ENCODE assay signal across 15 cellular contexts in genomic region chr12:93079976-93080375, GRCh38.
"Had no signal": no experiment of that assay in that cellular context is flagged by ENCODE, and none has a peak within 500 bp of the region (broad histone marks: within the 10 kb centered on the region; RNA-seq: fewer than 3 reads in every experiment).

No MANE protein-coding gene starts in this region.

- H3K4me3 Mint-ChIP-seq: activated naive CD8-positive, alpha-beta T cell treated with anti-CD3 and anti-CD28 coated beads, Interleukin-2, amount 10 ng/mL, durations not matched to agents 7 days and 5 days; natural killer cell; stimulated activated effector memory CD8-positive, alpha-beta T cell treated with anti-CD3 and anti-CD28 coated beads, Interleukin-12 subunit alpha, Interleukin-12 subunit beta, amount 100 ng/mL, for 72 hours; T-helper 2 cell treated with Interferon-gamma antibody and Interleukin-4, amounts not matched to agents 5 μg/mL and 100 μg/mL, for 36 hours had no signal

- ATAC-seq: activated CD4-positive, CD25-positive, alpha-beta regulatory T cell treated with anti-CD3 and anti-CD28 coated beads, Interleukin-2, amount 50 U/mL, for 24 hours; natural killer cell; stimulated activated effector memory CD8-positive, alpha-beta T cell treated with anti-CD3 and anti-CD28 coated beads, Interleukin-12 subunit alpha, Interleukin-12 subunit beta, amount 100 ng/mL, for 72 hours had no signal

- H3K27me3 Mint-ChIP-seq: activated naive CD8-positive, alpha-beta T cell treated with anti-CD3 and anti-CD28 coated beads, Interleukin-2, amount 10 ng/mL, durations not matched to agents 7 days and 5 days had no signal

- H3K4me1 Mint-ChIP-seq: activated naive CD8-positive, alpha-beta T cell treated with anti-CD3 and anti-CD28 coated beads, Interleukin-2, amount 10 ng/mL, durations not matched to agents 7 days and 5 days; natural killer cell; stimulated activated effector memory CD8-positive, alpha-beta T cell treated with anti-CD3 and anti-CD28 coated beads, Interleukin-12 subunit alpha, Interleukin-12 subunit beta, amount 100 ng/mL, for 72 hours had no signal

- DNase-seq: activated naive CD4-positive, alpha-beta T cell; activated naive CD8-positive, alpha-beta T cell treated with anti-CD3 and anti-CD28 coated beads, Interleukin-2, amount 10 ng/mL, durations not matched to agents 7 days and 5 days; activated T-cell treated with anti-CD3 and anti-CD28 coated beads for 4 hours; dorsolateral prefrontal cortex; left ventricle myocardium inferior; natural killer cell; ovary; stimulated activated CD4-positive, alpha-beta T cell treated with anti-CD3 and anti-CD28 coated beads, Interleukin-12 subunit alpha, Interleukin-12 subunit beta, amount 100 ng/mL, for 4 hours; stimulated activated CD4-positive, alpha-beta T cell treated with anti-CD3 and anti-CD28 coated beads, Interleukin-2, amount 100 ng/mL, for 24 hours; SW 1271 had no signal

- H3K27ac Mint-ChIP-seq: activated naive CD8-positive, alpha-beta T cell treated with anti-CD3 and anti-CD28 coated beads, Interleukin-2, amount 10 ng/mL, durations not matched to agents 7 days and 5 days; natural killer cell; stimulated activated effector memory CD8-positive, alpha-beta T cell treated with anti-CD3 and anti-CD28 coated beads, Interleukin-12 subunit alpha, Interleukin-12 subunit beta, amount 100 ng/mL, for 72 hours; T-helper 2 cell treated with Interferon-gamma antibody and Interleukin-4, amounts not matched to agents 5 μg/mL and 100 μg/mL, for 36 hours had no signal

- H3K9me3 ChIP-seq: ascending aorta, left ventricle myocardium inferior, ovary, vagina had no signal

- H3K27me3 ChIP-seq: ascending aorta, ovary, vagina had no signal

- H3K36me3 Mint-ChIP-seq: activated naive CD8-positive, alpha-beta T cell treated with anti-CD3 and anti-CD28 coated beads, Interleukin-2, amount 10 ng/mL, durations not matched to agents 7 days and 5 days; natural killer cell; stimulated activated effector memory CD8-positive, alpha-beta T cell treated with anti-CD3 and anti-CD28 coated beads, Interleukin-12 subunit alpha, Interleukin-12 subunit beta, amount 100 ng/mL, for 72 hours had no signal

- H3K27ac ChIP-seq: dorsolateral prefrontal cortex, left ventricle myocardium inferior, ovary, vagina had no signal

- H3K9me3 Mint-ChIP-seq: natural killer cell; stimulated activated effector memory CD8-positive, alpha-beta T cell treated with anti-CD3 and anti-CD28 coated beads, Interleukin-12 subunit alpha, Interleukin-12 subunit beta, amount 100 ng/mL, for 72 hours; T-helper 2 cell treated with Interferon-gamma antibody and Interleukin-4, amounts not matched to agents 5 μg/mL and 100 μg/mL, for 36 hours had no signal

- H3K4me3 ChIP-seq: ascending aorta, dorsolateral prefrontal cortex, left ventricle myocardium inferior, ovary, vagina had no signal

- H3K4me1 ChIP-seq: vagina had no signal

- H3K36me3 ChIP-seq: ascending aorta, left ventricle myocardium inferior, ovary, vagina had no signal
